27 cellular contexts compared by ENCODE assay signal in the genomic region with DNA sequence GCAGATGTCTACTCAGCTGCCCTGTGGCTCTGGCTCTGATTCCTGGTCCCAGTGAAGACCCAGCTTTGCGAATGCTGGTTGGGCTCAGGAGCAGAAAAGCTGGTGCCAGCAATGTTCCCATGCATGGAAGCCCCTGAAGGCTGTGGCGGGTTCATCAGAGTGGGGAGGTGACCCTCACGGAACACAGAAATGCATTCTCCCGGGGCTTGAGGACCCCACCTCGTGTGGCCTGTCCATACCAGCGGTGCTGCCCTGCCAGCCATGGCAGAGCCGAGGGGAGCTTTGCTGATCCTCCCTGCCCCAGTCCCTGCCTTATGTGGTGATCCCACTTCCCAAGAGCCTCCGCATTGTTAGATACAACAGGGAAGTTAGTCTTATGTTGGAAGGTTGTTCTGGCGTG.
"Had no signal": no experiment of that assay in that cellular context is flagged by ENCODE, and none has a peak within 500 bp of the region (broad histone marks: within the 10 kb centered on the region; RNA-seq: fewer than 3 reads in every experiment).

No MANE protein-coding gene starts in this region.

- H3K9ac ChIP-seq: neural progenitor cell had no signal

- H3K9me3 ChIP-seq: pancreas, prostate gland had no signal

- H3K4me2 ChIP-seq: hepatocyte, neural progenitor cell had no signal

- H3K27me3 ChIP-seq: hepatocyte, neural progenitor cell, pancreas, sigmoid colon, spleen, tibial nerve, uterus had no signal

- H3K4me3 ChIP-seq: heart right ventricle, hepatocyte, lower lobe of right lung, neural progenitor cell, pancreas, prostate gland, sigmoid colon, spleen, tibial nerve, uterus had no signal

- H3K36me3 ChIP-seq: heart right ventricle, lower lobe of right lung, pancreas, prostate gland, sigmoid colon, spleen, tibial nerve, uterus had no signal

- ATAC-seq: heart right ventricle; left cardiac atrium; left lobe of liver; left ventricle myocardium superior; lower lobe of right lung; natural killer cell; pancreas; right cardiac atrium; stimulated activated effector memory CD8-positive, alpha-beta T cell treated with anti-CD3 and anti-CD28 coated beads, Interleukin-12 subunit alpha, Interleukin-12 subunit beta, amount 100 ng/mL, for 72 hours; stimulated activated naive CD8-positive, alpha-beta T cell treated with anti-CD3 and anti-CD28 coated beads, Interleukin-15, amount 100 ng/mL, for 72 hours had no signal

- H3K4me1 ChIP-seq: lower lobe of right lung, neural progenitor cell, pancreas, prostate gland, uterus had no signal

- DNase-seq: heart right ventricle; kidney glomerular epithelial cell; left cardiac atrium; left ventricle myocardium superior; lower lobe of right lung; mesendoderm; naive B cell; natural killer cell; nephron progenitor cell; pancreas; posterior cingulate gyrus; retina; right cardiac atrium; sigmoid colon; small intestine; spleen; stimulated activated CD4-positive, alpha-beta T cell treated with anti-CD3 and anti-CD28 coated beads, Interleukin-4, amount 100 ng/mL, for 24 hours; stimulated activated naive CD4-positive, alpha-beta T cell treated with Interleukin-2 at 50 U/mL for 16 hours; stimulated activated naive CD8-positive, alpha-beta T cell treated with anti-CD3 and anti-CD28 coated beads, Interleukin-15, amount 100 ng/mL, for 72 hours; substantia nigra; uterus had no signal

- H3K27ac ChIP-seq: heart right ventricle, hepatocyte, lower lobe of right lung, neural progenitor cell, pancreas, prostate gland, sigmoid colon, spleen, tibial nerve, uterus had no signal
